In genomic region chr7:104207731-104208420, GRCh38 we compare ENCODE assay signal across 1 cellular context.
TF ChIP-seq lines count a peak whose summit lies in the region.

Gene ORC5 (minus strand): TSS chr7:104208013. CDS start chr7:104207904, 109 bp downstream.

TF ChIP-seq in HepG2, 621 proteins besides CTCF, POLR2A, EP300 and RAD21 (continued from another document and continues in another):
- TF ChIP-seq, protein P1, sequence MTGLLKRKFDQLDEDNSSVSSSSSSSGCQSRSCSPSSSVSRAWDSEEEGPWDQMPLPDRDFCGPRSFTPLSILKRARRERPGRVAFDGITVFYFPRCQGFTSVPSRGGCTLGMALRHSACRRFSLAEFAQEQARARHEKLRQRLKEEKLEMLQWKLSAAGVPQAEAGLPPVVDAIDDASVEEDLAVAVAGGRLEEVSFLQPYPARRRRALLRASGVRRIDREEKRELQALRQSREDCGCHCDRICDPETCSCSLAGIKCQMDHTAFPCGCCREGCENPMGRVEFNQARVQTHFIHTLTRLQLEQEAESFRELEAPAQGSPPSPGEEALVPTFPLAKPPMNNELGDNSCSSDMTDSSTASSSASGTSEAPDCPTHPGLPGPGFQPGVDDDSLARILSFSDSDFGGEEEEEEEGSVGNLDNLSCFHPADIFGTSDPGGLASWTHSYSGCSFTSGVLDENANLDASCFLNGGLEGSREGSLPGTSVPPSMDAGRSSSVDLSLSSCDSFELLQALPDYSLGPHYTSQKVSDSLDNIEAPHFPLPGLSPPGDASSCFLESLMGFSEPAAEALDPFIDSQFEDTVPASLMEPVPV (CRISPR knock-in tag; IDR thresholded peaks at IDR 0.05), result no peak
- TF ChIP-seq SIX4 (CRISPR knock-in tag; IDR thresholded peaks at IDR 0.05) (peak; percentile 17; the same call in 1 of the 2 replicates), KLF9 (CRISPR knock-in tag; IDR thresholded peaks at IDR 0.05; ENCODE audit: low read depth) (no peak), BHLHE40 (IDR thresholded peaks at IDR 0.05; ENCODE audit: low read length) (no peak), CREM (IDR thresholded peaks at IDR 0.05) (peak; percentile 26), CREM (CRISPR knock-in tag; IDR thresholded peaks at IDR 0.05) (no peak), RXRA (CRISPR knock-in tag; IDR thresholded peaks at IDR 0.05) (peak; percentile 51), MTF2 (CRISPR knock-in tag; IDR thresholded peaks at IDR 0.05; ENCODE audit: borderline replicate concordance) (no peak), PATZ1 (CRISPR knock-in tag; IDR thresholded peaks at IDR 0.05) (no peak), HOXD1 (CRISPR knock-in tag; IDR thresholded peaks at IDR 0.05) (no peak), ZBTB49 (CRISPR knock-in tag; IDR thresholded peaks at IDR 0.05; ENCODE audit: borderline replicate concordance) (no peak), ZNF616 (CRISPR knock-in tag; IDR thresholded peaks at IDR 0.05; ENCODE audit: low read depth) (no peak; the same call in 1 of the 2 replicates), NR3C1 (CRISPR knock-in tag; IDR thresholded peaks at IDR 0.05) (no peak), KDM1A (CRISPR knock-in tag; IDR thresholded peaks at IDR 0.05) (peak; percentile 72; the same call in 1 of the 2 replicates), TP53 (CRISPR knock-in tag; conservative IDR thresholded peaks at IDR 0.05) (no peak), ZNF496 (CRISPR knock-in tag; IDR thresholded peaks at IDR 0.05; ENCODE audit: insufficient replicate concordance) (no peak), BRD4 (CRISPR knock-in tag; IDR thresholded peaks at IDR 0.05) (peak; percentile 35; the same call in 1 of the 2 replicates), RORA (CRISPR knock-in tag; IDR thresholded peaks at IDR 0.05) (no peak), ZNF747 (CRISPR knock-in tag; IDR thresholded peaks at IDR 0.05; ENCODE audit: borderline replicate concordance) (peak; percentile 49; the same call in 1 of the 2 replicates), ZNF12 (CRISPR knock-in tag; IDR thresholded peaks at IDR 0.05) (no peak), HES4 (CRISPR knock-in tag; IDR thresholded peaks at IDR 0.05; ENCODE audit: borderline replicate concordance) (no peak; the same call in 1 of the 2 replicates), ZNF101 (CRISPR knock-in tag; IDR thresholded peaks at IDR 0.05; ENCODE audit: borderline replicate concordance, low read depth) (no peak), ZNF512B (CRISPR knock-in tag; IDR thresholded peaks at IDR 0.05; ENCODE audit: borderline replicate concordance) (no peak), ZNF605 (CRISPR knock-in tag; IDR thresholded peaks at IDR 0.05) (no peak; the same call in 1 of the 2 replicates), TEAD2 (CRISPR knock-in tag; IDR thresholded peaks at IDR 0.05) (no peak), PRPF4 (IDR thresholded peaks at IDR 0.05; ENCODE audit: low read depth, low read length, poor library complexity, severe bottlenecking) (no peak), ZNF841 (CRISPR knock-in tag; IDR thresholded peaks at IDR 0.05; ENCODE audit: borderline replicate concordance) (no peak), NFRKB (IDR thresholded peaks at IDR 0.05) (no peak), HINFP (CRISPR knock-in tag; IDR thresholded peaks at IDR 0.05; ENCODE audit: low read depth) (peak; percentile 74; the same call in 1 of the 2 replicates), GATA4 (IDR thresholded peaks at IDR 0.05; ENCODE audit: borderline replicate concordance, low read depth) (peak; percentile 87), ZNF773 (CRISPR knock-in tag; IDR thresholded peaks at IDR 0.05; ENCODE audit: borderline replicate concordance) (no peak), PPARG (CRISPR knock-in tag; conservative IDR thresholded peaks at IDR 0.05) (peak; percentile 17; the same call in 1 of the 2 replicates), ZNF558 (CRISPR knock-in tag; IDR thresholded peaks at IDR 0.05; ENCODE audit: borderline replicate concordance) (no peak), NAIF1 (CRISPR knock-in tag; IDR thresholded peaks at IDR 0.05; ENCODE audit: borderline replicate concordance) (no peak), HDAC2 (CRISPR knock-in tag; IDR thresholded peaks at IDR 0.05) (peak; percentile 75), ZNF713 (CRISPR knock-in tag; IDR thresholded peaks at IDR 0.05) (no peak), ZNF224 (CRISPR knock-in tag; IDR thresholded peaks at IDR 0.05) (peak; percentile 76; the same call in 1 of the 2 replicates), ZBTB38 (CRISPR knock-in tag; IDR thresholded peaks at IDR 0.05) (peak; percentile 73; the same call in 1 of the 2 replicates), AGO1 (IDR thresholded peaks at IDR 0.05; ENCODE audit: low read depth, low read length, poor library complexity, severe bottlenecking) (no peak), ISX (CRISPR knock-in tag; conservative IDR thresholded peaks at IDR 0.05) (no peak), PRMT3 (CRISPR knock-in tag; IDR thresholded peaks at IDR 0.05; ENCODE audit: borderline replicate concordance, low read depth) (0 out of 2 replicates have a peak, but pooled peaks have one; percentile 58), KDM6A (CRISPR knock-in tag; IDR thresholded peaks at IDR 0.05; ENCODE audit: low read depth) (no peak), FOXK1 (CRISPR knock-in tag; IDR thresholded peaks at IDR 0.05; ENCODE audit: borderline replicate concordance, low read depth) (peak; percentile 55; the same call in 1 of the 2 replicates)
- TF ChIP-seq, protein P2, sequence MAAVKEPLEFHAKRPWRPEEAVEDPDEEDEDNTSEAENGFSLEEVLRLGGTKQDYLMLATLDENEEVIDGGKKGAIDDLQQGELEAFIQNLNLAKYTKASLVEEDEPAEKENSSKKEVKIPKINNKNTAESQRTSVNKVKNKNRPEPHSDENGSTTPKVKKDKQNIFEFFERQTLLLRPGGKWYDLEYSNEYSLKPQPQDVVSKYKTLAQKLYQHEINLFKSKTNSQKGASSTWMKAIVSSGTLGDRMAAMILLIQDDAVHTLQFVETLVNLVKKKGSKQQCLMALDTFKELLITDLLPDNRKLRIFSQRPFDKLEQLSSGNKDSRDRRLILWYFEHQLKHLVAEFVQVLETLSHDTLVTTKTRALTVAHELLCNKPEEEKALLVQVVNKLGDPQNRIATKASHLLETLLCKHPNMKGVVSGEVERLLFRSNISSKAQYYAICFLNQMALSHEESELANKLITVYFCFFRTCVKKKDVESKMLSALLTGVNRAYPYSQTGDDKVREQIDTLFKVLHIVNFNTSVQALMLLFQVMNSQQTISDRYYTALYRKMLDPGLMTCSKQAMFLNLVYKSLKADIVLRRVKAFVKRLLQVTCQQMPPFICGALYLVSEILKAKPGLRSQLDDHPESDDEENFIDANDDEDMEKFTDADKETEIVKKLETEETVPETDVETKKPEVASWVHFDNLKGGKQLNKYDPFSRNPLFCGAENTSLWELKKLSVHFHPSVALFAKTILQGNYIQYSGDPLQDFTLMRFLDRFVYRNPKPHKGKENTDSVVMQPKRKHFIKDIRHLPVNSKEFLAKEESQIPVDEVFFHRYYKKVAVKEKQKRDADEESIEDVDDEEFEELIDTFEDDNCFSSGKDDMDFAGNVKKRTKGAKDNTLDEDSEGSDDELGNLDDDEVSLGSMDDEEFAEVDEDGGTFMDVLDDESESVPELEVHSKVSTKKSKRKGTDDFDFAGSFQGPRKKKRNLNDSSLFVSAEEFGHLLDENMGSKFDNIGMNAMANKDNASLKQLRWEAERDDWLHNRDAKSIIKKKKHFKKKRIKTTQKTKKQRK (IDR thresholded peaks at IDR 0.05; ENCODE audit: low read length), result no peak
- TF ChIP-seq, protein P3, sequence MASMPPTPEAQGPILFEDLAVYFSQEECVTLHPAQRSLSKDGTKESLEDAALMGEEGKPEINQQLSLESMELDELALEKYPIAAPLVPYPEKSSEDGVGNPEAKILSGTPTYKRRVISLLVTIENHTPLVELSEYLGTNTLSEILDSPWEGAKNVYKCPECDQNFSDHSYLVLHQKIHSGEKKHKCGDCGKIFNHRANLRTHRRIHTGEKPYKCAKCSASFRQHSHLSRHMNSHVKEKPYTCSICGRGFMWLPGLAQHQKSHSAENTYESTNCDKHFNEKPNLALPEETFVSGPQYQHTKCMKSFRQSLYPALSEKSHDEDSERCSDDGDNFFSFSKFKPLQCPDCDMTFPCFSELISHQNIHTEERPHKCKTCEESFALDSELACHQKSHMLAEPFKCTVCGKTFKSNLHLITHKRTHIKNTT (CRISPR knock-in tag; IDR thresholded peaks at IDR 0.05), result no peak
- TF ChIP-seq, protein P4, sequence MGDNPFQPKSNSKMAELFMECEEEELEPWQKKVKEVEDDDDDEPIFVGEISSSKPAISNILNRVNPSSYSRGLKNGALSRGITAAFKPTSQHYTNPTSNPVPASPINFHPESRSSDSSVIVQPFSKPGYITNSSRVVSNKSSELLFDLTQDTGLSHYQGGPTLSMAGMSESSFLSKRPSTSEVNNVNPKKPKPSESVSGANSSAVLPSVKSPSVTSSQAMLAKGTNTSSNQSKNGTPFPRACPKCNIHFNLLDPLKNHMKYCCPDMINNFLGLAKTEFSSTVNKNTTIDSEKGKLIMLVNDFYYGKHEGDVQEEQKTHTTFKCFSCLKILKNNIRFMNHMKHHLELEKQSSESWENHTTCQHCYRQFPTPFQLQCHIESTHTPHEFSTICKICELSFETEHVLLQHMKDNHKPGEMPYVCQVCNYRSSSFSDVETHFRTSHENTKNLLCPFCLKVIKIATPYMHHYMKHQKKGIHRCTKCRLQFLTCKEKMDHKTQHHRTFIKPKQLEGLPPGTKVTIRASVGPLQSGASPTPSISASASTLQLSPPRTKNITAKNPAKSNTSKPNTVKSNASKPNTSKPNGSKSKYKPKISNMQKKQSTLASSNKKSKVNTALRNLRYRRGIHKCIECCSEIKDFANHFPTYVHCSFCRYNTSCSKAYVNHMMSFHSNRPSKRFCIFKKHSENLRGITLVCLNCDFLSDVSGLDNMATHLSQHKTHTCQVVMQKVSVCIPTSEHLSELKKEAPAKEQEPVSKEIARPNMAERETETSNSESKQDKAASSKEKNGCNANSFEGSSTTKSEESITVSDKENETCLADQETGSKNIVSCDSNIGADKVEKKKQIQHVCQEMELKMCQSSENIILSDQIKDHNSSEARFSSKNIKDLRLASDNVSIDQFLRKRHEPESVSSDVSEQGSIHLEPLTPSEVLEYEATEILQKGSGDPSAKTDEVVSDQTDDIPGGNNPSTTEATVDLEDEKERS (CRISPR knock-in tag; IDR thresholded peaks at IDR 0.05), result peak; percentile 63; the same call in 1 of the 2 replicates
